In genomic region chr10:113027574-113028392, GRCh38 we compare ENCODE assay signal across 10 cellular contexts.
DNase-seq lines count a peak whose midpoint lies in the region; ATAC-seq, FAIRE-seq and TF ChIP-seq lines count a peak whose summit lies in the region.
"Had no signal": no experiment of that assay in that cellular context is flagged by ENCODE, and none has a peak within 500 bp of the region (broad histone marks: within the 10 kb centered on the region; RNA-seq: fewer than 3 reads in every experiment).

No MANE protein-coding gene starts in this region.

- DNase-seq in left colon (no peak), superior temporal gyrus (ENCODE audit: extremely low spot score) (peak; percentile 53), natural killer cell (no peak), NCI-H2029 (lab: John Stamatoyannopoulos, UW) (no peak), kidney (no peak)

- ATAC-seq in left colon (peak; percentile 41), GM19328 (IDR thresholded peaks at IDR 0.05; ENCODE audit: unreplicated experiment) (no peak), natural killer cell (no peak)

- H3K36me3 ChIP-seq in Loucy (ENCODE audit: insufficient read depth, low read length) (no peaks in the 10 kb centered on the region), kidney (ENCODE audit: control insufficient read depth in 1 of 2, insufficient read depth in 2 of 2, low read length in 2 of 2) (no peaks in the 10 kb centered on the region)

- TF ChIP-seq CTCF in Loucy (conservative IDR thresholded peaks at IDR 0.05; ENCODE audit: low read length) (no peak), natural killer cell (IDR thresholded peaks at IDR 0.05) (no peak), kidney (IDR thresholded peaks at IDR 0.05; ENCODE audit: borderline replicate concordance, extremely low read depth, insufficient read depth) (no peak)

- H3K4me3 ChIP-seq in Loucy (ENCODE audit: low read length, poor library complexity, severe bottlenecking) (peak overlapping the region; percentile 42), kidney (ENCODE audit: low read length in 2 of 2) (peak overlapping the region in 1 of 2 donors; percentile 3)
- H3K4me3 ChIP-seq: SK-N-MC had no signal

- H3K9me3 ChIP-seq in Loucy (ENCODE audit: insufficient read depth, low read depth, low read length) (no peaks in the 10 kb centered on the region), kidney (ENCODE audit: control insufficient read depth in 1 of 2, low read length in 2 of 2) (no peaks in the 10 kb centered on the region)

- H3F3A ChIP-seq in Loucy (ENCODE audit: low read depth): no peaks in the 10 kb centered on the region

- peaks cover 26% of the 10 kb centered on the region for H3K79me2 ChIP-seq in Loucy (ENCODE audit: insufficient read depth, low read length)

- H3K4me2 ChIP-seq in Loucy (ENCODE audit: low read depth, low read length, poor library complexity, severe bottlenecking): peak overlapping the region; percentile 80

- H3K4me3 Mint-ChIP-seq in natural killer cell: no peak overlapping the region
- H3K4me3 Mint-ChIP-seq: activated naive CD4-positive, alpha-beta T cell treated with anti-CD3 and anti-CD28 coated beads, Interleukin-2, amount 50 U/mL, for 24 hours had no signal

- H3K9me3 Mint-ChIP-seq in natural killer cell: no peaks in the 10 kb centered on the region
- H3K9me3 Mint-ChIP-seq: activated naive CD4-positive, alpha-beta T cell treated with anti-CD3 and anti-CD28 coated beads, Interleukin-2, amount 50 U/mL, for 24 hours had no signal

- peaks cover 0 to 17% of the 10 kb centered on the region in 2 donors for H3K4me1 Mint-ChIP-seq in natural killer cell
- H3K4me1 Mint-ChIP-seq: activated naive CD4-positive, alpha-beta T cell treated with anti-CD3 and anti-CD28 coated beads, Interleukin-2, amount 50 U/mL, for 24 hours had no signal

- no peak for FAIRE-seq in kidney (lab: Jason Lieb, UNC)

- H3K36me3 Mint-ChIP-seq in natural killer cell: no peaks in the 10 kb centered on the region

- H3K4me1 ChIP-seq in Loucy (ENCODE audit: insufficient read depth, low read length, poor library complexity, severe bottlenecking): peaks cover 35% of the 10 kb centered on the region
- peaks cover 13 to 22% of the 10 kb centered on the region in 2 donors for H3K4me1 ChIP-seq in kidney (ENCODE audit: control insufficient read depth in 1 of 2, insufficient read depth in 1 of 2, low read depth in 1 of 2, low read length in 2 of 2)

- peaks cover 4% of the 10 kb centered on the region for H4K20me1 ChIP-seq in Loucy (ENCODE audit: insufficient read depth, low read length, poor library complexity, severe bottlenecking)

- H3K27ac Mint-ChIP-seq in natural killer cell: no peak overlapping the region
- H3K27ac Mint-ChIP-seq: activated naive CD4-positive, alpha-beta T cell treated with anti-CD3 and anti-CD28 coated beads, Interleukin-2, amount 50 U/mL, for 24 hours had no signal

- intact Hi-C loops in left colon (cut with DNase I, micrococcal nuclease) (no loop called here), natural killer cell (cut with micrococcal nuclease) (no loop called here), kidney (cut with DNase I) (no loop called here)

- no peak overlapping the region for H2AFZ ChIP-seq in Loucy (ENCODE audit: low read length)

- H3K9ac ChIP-seq in Loucy (ENCODE audit: low read depth, low read length, poor library complexity, severe bottlenecking) (peak overlapping the region; percentile 40), kidney (ENCODE audit: low read length in 2 of 2) (no peak overlapping the region)

- H3K27ac ChIP-seq in cingulate gyrus (ENCODE audit: low read depth, low read length) (peak overlapping the region; percentile 2), kidney (ENCODE audit: low read depth in 2 of 2, low read length in 2 of 2) (no peak overlapping the region)
- H3K27ac ChIP-seq: SK-N-MC had no signal

- H3K9me2 ChIP-seq in Loucy (replicated peaks; ENCODE audit: low read depth, low read length): no peaks in the 10 kb centered on the region

- no peaks in the 10 kb centered on the region for H3K27me3 ChIP-seq in Loucy (ENCODE audit: insufficient read depth, low read length, poor library complexity, severe bottlenecking)

- peaks cover 8 to 11% of the 10 kb centered on the region in 2 donors for H3K27me3 Mint-ChIP-seq in natural killer cell (ENCODE audit: low read depth in 2 of 2)
